In the genomic region with DNA sequence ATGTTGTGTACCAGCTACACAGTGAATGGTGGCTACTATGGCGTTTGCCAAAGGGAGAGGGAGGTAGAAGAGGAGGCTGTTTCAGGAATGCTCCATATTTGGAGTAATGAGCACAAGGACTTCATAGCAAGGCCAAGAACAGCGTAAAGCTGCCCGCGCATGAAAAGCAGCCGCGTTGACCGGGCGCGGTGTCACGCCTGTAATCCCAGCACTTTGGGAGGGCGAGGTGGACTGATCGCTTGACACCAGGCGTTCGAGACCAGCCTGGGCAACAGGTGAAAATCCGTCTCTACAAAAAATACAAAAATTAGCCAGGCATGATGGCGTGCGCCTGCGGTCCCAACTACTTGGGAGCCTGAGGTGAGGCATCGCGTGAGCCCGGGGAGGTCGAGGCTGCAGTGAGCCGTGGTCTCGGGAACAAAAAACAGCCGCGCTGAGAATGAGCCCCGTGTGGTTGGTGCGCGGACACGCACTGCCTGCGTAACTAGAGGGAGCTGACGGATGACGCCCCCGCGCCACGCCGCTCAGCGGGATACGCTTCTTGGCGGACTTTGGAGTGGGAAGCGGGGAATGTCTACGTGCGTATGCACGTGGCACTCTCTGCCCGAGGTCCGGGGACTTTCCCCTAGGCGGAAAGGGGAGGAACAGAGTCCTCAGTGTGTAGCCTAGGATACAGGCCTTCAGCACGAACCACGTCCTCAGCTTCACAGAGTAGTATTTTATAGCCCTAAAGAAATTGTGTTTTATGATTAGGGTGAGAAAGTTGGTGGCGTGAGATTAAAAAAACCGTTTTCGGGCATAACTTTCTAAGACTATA, we compare ENCODE assay signal across 1 cellular context.
A peak's percentile ranks its signal among the peaks of the same experiment; 100 is the strongest.
TF ChIP-seq lines count a peak whose summit lies in the region.

A gene (minus strand): TSS at position 693 of the 817 bp plus-strand sequence.

TF ChIP-seq in K562, 482 proteins besides CTCF, POLR2A, EP300 and RAD21 (continued from another document and continues in another):
- TF ChIP-seq, protein P1, sequence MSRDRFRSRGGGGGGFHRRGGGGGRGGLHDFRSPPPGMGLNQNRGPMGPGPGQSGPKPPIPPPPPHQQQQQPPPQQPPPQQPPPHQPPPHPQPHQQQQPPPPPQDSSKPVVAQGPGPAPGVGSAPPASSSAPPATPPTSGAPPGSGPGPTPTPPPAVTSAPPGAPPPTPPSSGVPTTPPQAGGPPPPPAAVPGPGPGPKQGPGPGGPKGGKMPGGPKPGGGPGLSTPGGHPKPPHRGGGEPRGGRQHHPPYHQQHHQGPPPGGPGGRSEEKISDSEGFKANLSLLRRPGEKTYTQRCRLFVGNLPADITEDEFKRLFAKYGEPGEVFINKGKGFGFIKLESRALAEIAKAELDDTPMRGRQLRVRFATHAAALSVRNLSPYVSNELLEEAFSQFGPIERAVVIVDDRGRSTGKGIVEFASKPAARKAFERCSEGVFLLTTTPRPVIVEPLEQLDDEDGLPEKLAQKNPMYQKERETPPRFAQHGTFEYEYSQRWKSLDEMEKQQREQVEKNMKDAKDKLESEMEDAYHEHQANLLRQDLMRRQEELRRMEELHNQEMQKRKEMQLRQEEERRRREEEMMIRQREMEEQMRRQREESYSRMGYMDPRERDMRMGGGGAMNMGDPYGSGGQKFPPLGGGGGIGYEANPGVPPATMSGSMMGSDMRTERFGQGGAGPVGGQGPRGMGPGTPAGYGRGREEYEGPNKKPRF (IDR thresholded peaks at IDR 0.05; ENCODE audit: low read depth, low read length), result no peak
- TF ChIP-seq, protein P2, sequence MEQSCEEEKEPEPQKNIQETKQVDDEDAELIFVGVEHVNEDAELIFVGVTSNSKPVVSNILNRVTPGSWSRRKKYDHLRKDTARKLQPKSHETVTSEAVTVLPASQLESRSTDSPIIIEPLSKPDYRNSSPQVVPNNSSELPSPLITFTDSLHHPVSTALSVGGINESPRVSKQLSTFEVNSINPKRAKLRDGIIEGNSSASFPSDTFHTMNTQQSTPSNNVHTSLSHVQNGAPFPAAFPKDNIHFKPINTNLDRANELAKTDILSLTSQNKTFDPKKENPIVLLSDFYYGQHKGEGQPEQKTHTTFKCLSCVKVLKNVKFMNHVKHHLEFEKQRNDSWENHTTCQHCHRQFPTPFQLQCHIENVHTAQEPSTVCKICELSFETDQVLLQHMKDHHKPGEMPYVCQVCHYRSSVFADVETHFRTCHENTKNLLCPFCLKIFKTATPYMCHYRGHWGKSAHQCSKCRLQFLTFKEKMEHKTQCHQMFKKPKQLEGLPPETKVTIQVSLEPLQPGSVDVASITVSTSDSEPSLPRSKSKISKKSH (CRISPR knock-in tag; IDR thresholded peaks at IDR 0.05), result no peak
- TF ChIP-seq FOXK1 (CRISPR knock-in tag; IDR thresholded peaks at IDR 0.05; ENCODE audit: borderline replicate concordance) (peak; percentile 59; the same call in 1 of the 2 replicates), LCOR (CRISPR knock-in tag; IDR thresholded peaks at IDR 0.05) (peak; percentile 61; the same call in 1 of the 2 replicates), TEAD4 (IDR thresholded peaks at IDR 0.05; ENCODE audit: low read length) (peak; percentile 86), TEAD4 (CRISPR knock-in tag; IDR thresholded peaks at IDR 0.05; ENCODE audit: borderline replicate concordance) (peak; percentile 63; the same call in 1 of the 2 replicates), MYC (IDR thresholded peaks at IDR 0.05; ENCODE audit: low read depth, low read length) (peak; percentile 97), MYC (CRISPR knock-in tag; IDR thresholded peaks at IDR 0.05; ENCODE audit: borderline replicate concordance, low read depth) (no peak), SNRNP70 (optimal IDR thresholded peaks at IDR 0.05; ENCODE audit: low read depth, low read length) (no peak), SMAD1 (IDR thresholded peaks at IDR 0.05; ENCODE audit: low read depth, low read length, partially characterized antibody) (no peak), TCF3 (CRISPR knock-in tag; IDR thresholded peaks at IDR 0.05) (peak; percentile 39; the same call in 1 of the 2 replicates), CHD2 (IDR thresholded peaks at IDR 0.05; ENCODE audit: low read depth, low read length) (no peak), NR2C1 (IDR thresholded peaks at IDR 0.05) (no peak), NR2C1 (tag; IDR thresholded peaks at IDR 0.05) (peak; percentile 19; the same call in 1 of the 2 replicates), DIDO1 (tag; IDR thresholded peaks at IDR 0.05; ENCODE audit: low read depth) (no peak), ZNF384 (IDR thresholded peaks at IDR 0.05; ENCODE audit: low read depth, low read length) (no peak), MTA3 (IDR thresholded peaks at IDR 0.05; ENCODE audit: borderline replicate concordance) (peak; percentile 74; the same call in 1 of the 2 replicates), FOSL1 (tag; conservative IDR thresholded peaks at IDR 0.05) (peak; percentile 56; the same call in 1 of the 2 replicates), ADNP (tag; IDR thresholded peaks at IDR 0.05) (0 out of 2 replicates have a peak, but pooled peaks have one; percentile 28), CXXC5 (CRISPR knock-in tag; IDR thresholded peaks at IDR 0.05) (peak; percentile 99), MEF2A (IDR thresholded peaks at IDR 0.05; ENCODE audit: control insufficient read depth, low read depth, low read length) (no peak), ZNF165 (CRISPR knock-in tag; IDR thresholded peaks at IDR 0.05; ENCODE audit: borderline replicate concordance) (no peak), ESRRA (IDR thresholded peaks at IDR 0.05; ENCODE audit: borderline replicate concordance, low read depth) (peak; percentile 48), ZNF408 (CRISPR knock-in tag; IDR thresholded peaks at IDR 0.05; ENCODE audit: low read depth) (no peak), SAP30 (IDR thresholded peaks at IDR 0.05; ENCODE audit: borderline replicate concordance, insufficient read depth, low read depth, low read length, poor library complexity, severe bottlenecking) (peak; percentile 25), ARNT (IDR thresholded peaks at IDR 0.05) (peak; percentile 46 to 71; a peak in 1 of 4 replicates), SUPT5H (IDR thresholded peaks at IDR 0.05) (peak; percentile 61)
- TF ChIP-seq, protein P3, sequence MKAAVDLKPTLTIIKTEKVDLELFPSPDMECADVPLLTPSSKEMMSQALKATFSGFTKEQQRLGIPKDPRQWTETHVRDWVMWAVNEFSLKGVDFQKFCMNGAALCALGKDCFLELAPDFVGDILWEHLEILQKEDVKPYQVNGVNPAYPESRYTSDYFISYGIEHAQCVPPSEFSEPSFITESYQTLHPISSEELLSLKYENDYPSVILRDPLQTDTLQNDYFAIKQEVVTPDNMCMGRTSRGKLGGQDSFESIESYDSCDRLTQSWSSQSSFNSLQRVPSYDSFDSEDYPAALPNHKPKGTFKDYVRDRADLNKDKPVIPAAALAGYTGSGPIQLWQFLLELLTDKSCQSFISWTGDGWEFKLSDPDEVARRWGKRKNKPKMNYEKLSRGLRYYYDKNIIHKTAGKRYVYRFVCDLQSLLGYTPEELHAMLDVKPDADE (conservative IDR thresholded peaks at IDR 0.05; ENCODE audit: control insufficient read depth, low read depth, low read length), result 0 out of 2 replicates have a peak, but pooled peaks have one; percentile 73
- TF ChIP-seq, protein P4, sequence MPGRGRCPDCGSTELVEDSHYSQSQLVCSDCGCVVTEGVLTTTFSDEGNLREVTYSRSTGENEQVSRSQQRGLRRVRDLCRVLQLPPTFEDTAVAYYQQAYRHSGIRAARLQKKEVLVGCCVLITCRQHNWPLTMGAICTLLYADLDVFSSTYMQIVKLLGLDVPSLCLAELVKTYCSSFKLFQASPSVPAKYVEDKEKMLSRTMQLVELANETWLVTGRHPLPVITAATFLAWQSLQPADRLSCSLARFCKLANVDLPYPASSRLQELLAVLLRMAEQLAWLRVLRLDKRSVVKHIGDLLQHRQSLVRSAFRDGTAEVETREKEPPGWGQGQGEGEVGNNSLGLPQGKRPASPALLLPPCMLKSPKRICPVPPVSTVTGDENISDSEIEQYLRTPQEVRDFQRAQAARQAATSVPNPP (IDR thresholded peaks at IDR 0.05; ENCODE audit: borderline replicate concordance, insufficient read depth, insufficient read length), result peak; percentile 89
- TF ChIP-seq, protein P5, sequence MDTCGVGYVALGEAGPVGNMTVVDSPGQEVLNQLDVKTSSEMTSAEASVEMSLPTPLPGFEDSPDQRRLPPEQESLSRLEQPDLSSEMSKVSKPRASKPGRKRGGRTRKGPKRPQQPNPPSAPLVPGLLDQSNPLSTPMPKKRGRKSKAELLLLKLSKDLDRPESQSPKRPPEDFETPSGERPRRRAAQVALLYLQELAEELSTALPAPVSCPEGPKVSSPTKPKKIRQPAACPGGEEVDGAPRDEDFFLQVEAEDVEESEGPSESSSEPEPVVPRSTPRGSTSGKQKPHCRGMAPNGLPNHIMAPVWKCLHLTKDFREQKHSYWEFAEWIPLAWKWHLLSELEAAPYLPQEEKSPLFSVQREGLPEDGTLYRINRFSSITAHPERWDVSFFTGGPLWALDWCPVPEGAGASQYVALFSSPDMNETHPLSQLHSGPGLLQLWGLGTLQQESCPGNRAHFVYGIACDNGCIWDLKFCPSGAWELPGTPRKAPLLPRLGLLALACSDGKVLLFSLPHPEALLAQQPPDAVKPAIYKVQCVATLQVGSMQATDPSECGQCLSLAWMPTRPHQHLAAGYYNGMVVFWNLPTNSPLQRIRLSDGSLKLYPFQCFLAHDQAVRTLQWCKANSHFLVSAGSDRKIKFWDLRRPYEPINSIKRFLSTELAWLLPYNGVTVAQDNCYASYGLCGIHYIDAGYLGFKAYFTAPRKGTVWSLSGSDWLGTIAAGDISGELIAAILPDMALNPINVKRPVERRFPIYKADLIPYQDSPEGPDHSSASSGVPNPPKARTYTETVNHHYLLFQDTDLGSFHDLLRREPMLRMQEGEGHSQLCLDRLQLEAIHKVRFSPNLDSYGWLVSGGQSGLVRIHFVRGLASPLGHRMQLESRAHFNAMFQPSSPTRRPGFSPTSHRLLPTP (IDR thresholded peaks at IDR 0.05; ENCODE audit: borderline replicate concordance, extremely low read depth, insufficient read length), result peak; percentile 47
- TF ChIP-seq, protein P6, sequence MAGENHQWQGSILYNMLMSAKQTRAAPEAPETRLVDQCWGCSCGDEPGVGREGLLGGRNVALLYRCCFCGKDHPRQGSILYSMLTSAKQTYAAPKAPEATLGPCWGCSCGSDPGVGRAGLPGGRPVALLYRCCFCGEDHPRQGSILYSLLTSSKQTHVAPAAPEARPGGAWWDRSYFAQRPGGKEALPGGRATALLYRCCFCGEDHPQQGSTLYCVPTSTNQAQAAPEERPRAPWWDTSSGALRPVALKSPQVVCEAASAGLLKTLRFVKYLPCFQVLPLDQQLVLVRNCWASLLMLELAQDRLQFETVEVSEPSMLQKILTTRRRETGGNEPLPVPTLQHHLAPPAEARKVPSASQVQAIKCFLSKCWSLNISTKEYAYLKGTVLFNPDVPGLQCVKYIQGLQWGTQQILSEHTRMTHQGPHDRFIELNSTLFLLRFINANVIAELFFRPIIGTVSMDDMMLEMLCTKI (IDR thresholded peaks at IDR 0.05; ENCODE audit: partially characterized antibody), result no peak
- TF ChIP-seq, protein P7, sequence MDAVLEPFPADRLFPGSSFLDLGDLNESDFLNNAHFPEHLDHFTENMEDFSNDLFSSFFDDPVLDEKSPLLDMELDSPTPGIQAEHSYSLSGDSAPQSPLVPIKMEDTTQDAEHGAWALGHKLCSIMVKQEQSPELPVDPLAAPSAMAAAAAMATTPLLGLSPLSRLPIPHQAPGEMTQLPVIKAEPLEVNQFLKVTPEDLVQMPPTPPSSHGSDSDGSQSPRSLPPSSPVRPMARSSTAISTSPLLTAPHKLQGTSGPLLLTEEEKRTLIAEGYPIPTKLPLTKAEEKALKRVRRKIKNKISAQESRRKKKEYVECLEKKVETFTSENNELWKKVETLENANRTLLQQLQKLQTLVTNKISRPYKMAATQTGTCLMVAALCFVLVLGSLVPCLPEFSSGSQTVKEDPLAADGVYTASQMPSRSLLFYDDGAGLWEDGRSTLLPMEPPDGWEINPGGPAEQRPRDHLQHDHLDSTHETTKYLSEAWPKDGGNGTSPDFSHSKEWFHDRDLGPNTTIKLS (IDR thresholded peaks at IDR 0.05; ENCODE audit: borderline replicate concordance, low read depth), result peak; percentile 97
- TF ChIP-seq, protein P8, sequence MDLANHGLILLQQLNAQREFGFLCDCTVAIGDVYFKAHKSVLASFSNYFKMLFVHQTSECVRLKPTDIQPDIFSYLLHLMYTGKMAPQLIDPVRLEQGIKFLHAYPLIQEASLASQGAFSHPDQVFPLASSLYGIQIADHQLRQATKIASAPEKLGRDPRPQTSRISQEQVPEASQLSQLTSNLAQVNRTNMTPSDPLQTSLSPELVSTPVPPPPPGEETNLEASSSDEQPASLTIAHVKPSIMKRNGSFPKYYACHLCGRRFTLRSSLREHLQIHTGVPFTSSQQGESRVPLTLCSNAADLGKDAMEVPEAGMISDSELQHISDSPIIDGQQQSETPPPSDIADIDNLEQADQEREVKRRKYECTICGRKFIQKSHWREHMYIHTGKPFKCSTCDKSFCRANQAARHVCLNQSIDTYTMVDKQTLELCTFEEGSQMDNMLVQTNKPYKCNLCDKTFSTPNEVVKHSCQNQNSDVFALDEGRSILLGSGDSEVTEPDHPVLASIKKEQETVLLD (IDR thresholded peaks at IDR 0.05), result peak; percentile 91
- TF ChIP-seq, protein P9, sequence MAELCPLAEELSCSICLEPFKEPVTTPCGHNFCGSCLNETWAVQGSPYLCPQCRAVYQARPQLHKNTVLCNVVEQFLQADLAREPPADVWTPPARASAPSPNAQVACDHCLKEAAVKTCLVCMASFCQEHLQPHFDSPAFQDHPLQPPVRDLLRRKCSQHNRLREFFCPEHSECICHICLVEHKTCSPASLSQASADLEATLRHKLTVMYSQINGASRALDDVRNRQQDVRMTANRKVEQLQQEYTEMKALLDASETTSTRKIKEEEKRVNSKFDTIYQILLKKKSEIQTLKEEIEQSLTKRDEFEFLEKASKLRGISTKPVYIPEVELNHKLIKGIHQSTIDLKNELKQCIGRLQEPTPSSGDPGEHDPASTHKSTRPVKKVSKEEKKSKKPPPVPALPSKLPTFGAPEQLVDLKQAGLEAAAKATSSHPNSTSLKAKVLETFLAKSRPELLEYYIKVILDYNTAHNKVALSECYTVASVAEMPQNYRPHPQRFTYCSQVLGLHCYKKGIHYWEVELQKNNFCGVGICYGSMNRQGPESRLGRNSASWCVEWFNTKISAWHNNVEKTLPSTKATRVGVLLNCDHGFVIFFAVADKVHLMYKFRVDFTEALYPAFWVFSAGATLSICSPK (IDR thresholded peaks at IDR 0.05; ENCODE audit: borderline replicate concordance), result no peak
- TF ChIP-seq, protein P10, sequence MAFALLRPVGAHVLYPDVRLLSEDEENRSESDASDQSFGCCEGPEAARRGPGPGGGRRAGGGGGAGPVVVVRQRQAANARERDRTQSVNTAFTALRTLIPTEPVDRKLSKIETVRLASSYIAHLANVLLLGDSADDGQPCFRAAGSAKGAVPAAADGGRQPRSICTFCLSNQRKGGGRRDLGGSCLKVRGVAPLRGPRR (CRISPR knock-in tag; IDR thresholded peaks at IDR 0.05), result no peak
- TF ChIP-seq, protein P11, sequence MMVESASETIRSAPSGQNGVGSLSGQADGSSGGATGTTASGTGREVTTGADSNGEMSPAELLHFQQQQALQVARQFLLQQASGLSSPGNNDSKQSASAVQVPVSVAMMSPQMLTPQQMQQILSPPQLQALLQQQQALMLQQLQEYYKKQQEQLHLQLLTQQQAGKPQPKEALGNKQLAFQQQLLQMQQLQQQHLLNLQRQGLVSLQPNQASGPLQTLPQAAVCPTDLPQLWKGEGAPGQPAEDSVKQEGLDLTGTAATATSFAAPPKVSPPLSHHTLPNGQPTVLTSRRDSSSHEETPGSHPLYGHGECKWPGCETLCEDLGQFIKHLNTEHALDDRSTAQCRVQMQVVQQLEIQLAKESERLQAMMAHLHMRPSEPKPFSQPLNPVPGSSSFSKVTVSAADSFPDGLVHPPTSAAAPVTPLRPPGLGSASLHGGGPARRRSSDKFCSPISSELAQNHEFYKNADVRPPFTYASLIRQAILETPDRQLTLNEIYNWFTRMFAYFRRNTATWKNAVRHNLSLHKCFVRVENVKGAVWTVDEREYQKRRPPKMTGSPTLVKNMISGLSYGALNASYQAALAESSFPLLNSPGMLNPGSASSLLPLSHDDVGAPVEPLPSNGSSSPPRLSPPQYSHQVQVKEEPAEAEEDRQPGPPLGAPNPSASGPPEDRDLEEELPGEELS (CRISPR knock-in tag; IDR thresholded peaks at IDR 0.05; ENCODE audit: borderline replicate concordance), result 0 out of 2 replicates have a peak, but pooled peaks have one; percentile 30
